In genomic region chr17:4412933-4413831, GRCh38 we compare ENCODE assay signal across 7 cellular contexts. TPM values are rescaled to one million over a fixed set of nuclear protein-coding genes. Genes with fewer than 3 reads are reported as not detected.
A peak's percentile ranks its signal among the peaks of the same experiment; 100 is the strongest.
DNase-seq lines count a peak whose midpoint lies in the region; ATAC-seq and TF ChIP-seq lines count a peak whose summit lies in the region.

No MANE protein-coding gene starts in this region.

- H3K27ac Mint-ChIP-seq in naive B cell, result peak overlapping the region in 2 of 6 donors; percentile 74 to 91

- CTCF ChIA-PET in PC-9 (lab: Charles Lee), result interaction anchor here (1.2 to 1.7 kb wide), 2 partner anchors 198 to 213 kb away, joined by 3 to 15 read pairs; no protein-coding TSS in a partner anchor

- H3K9me3 ChIP-seq in PC-9 (ENCODE audit: insufficient read depth, low read depth), result no peaks in the 10 kb centered on the region

- no peak overlapping the region for H3K27ac ChIP-seq in KMS-11
- no peak overlapping the region for H3K27ac ChIP-seq in PC-9

- peak overlapping the region in 6 of 8 donors; percentile 5 to 64 (median 54) for H3K4me3 Mint-ChIP-seq in naive B cell

- TF ChIP-seq CTCF in KMS-11 (conservative IDR thresholded peaks at IDR 0.05; ENCODE audit: low read depth, low read length) (peak; percentile 74), PC-9 (conservative IDR thresholded peaks at IDR 0.05) (peak; percentile 97)

- TF ChIP-seq POLR2A in erythroblast (IDR thresholded peaks at IDR 0.05; ENCODE audit: low read length), result no peak

- H3F3A ChIP-seq in PC-9 (ENCODE audit: insufficient read depth, low read depth), result no peaks in the 10 kb centered on the region

- no peak overlapping the region for H3K9ac ChIP-seq in KMS-11

- H3K79me2 ChIP-seq in KMS-11 (ENCODE audit: insufficient read depth, low read depth) (no peaks in the 10 kb centered on the region), PC-9 (ENCODE audit: low read depth) (no peaks in the 10 kb centered on the region)

- H3K27me3 ChIP-seq in KMS-11 (ENCODE audit: insufficient read depth, low read depth) (no peaks in the 10 kb centered on the region), PC-9 (ENCODE audit: insufficient read depth, low read depth) (no peaks in the 10 kb centered on the region)

- H4K20me1 ChIP-seq in KMS-11 (ENCODE audit: insufficient read depth), result no peaks in the 10 kb centered on the region
- no peaks in the 10 kb centered on the region for H4K20me1 ChIP-seq in PC-9 (ENCODE audit: insufficient read depth)

- H3K36me3 Mint-ChIP-seq in naive B cell, result no peaks in the 10 kb centered on the region

- peak; percentile 80 to 91 for DNase-seq in PC-9
- peak; percentile 85 for DNase-seq in activated T-cell treated with anti-CD3 and anti-CD28 coated beads for 24 hours (ENCODE audit: low read depth)
- peak; percentile 84 to 92 for DNase-seq in erythroblast (lab: John Stamatoyannopoulos, UW)
- peak; percentile 81 for DNase-seq in naive B cell
- DNase-seq in stimulated activated CD8-positive, alpha-beta memory T cell treated with anti-CD3 and anti-CD28 coated beads, Interleukin-7, amount 100 ng/mL, for 1 hour (ENCODE audit: low read depth in 2 of 2), result peak; percentile 78 to 90

- no peaks in the 10 kb centered on the region for H3K9me3 Mint-ChIP-seq in naive B cell

- H3K4me3 ChIP-seq in KMS-11 (IDR thresholded peaks at IDR 0.05; ENCODE audit: insufficient read depth, low read depth, low read length) (no peak overlapping the region), PC-9 (no peak overlapping the region)

- BruUV-seq in PC-9 (replicated peaks; lab: Mats Ljungman, UMichigan), result no TSS peak

- intact Hi-C loops in PC-9 (cut with micrococcal nuclease; ENCODE audit: unreplicated experiment), result loop anchor here (1.0 to 5.0 kb wide), 5 partner anchors 109 to 551 kb away; partner anchors contain the start of gene ANKFY1

- H3K4me2 ChIP-seq in KMS-11 (no peak overlapping the region), PC-9 (peak overlapping the region; percentile 51)

- H3K4me1 Mint-ChIP-seq in naive B cell, result peaks cover 5 to 9% (median 6%) of the 10 kb centered on the region in 3 donors

- H3K36me3 ChIP-seq in KMS-11 (ENCODE audit: insufficient read depth), result no peaks in the 10 kb centered on the region
- no peaks in the 10 kb centered on the region for H3K36me3 ChIP-seq in PC-9 (ENCODE audit: low read depth)

- ATAC-seq in GM18511 (IDR thresholded peaks at IDR 0.05; ENCODE audit: unreplicated experiment) (peak; percentile 55), naive B cell (ENCODE audit: low read depth in 2 of 2) (peak; percentile 98 to 99)

- H2AFZ ChIP-seq in KMS-11 (ENCODE audit: low read depth) (peak overlapping the region; percentile 50; the same call in 1 of the 2 replicates), PC-9 (peak overlapping the region; percentile 10)

- no peaks in the 10 kb centered on the region for H3K27me3 Mint-ChIP-seq in naive B cell

- H3K9me2 ChIP-seq in PC-9 (ENCODE audit: insufficient read depth), result no peaks in the 10 kb centered on the region

- POLR2A ChIA-PET in PC-9 (lab: Charles Lee; ENCODE audit: unreplicated experiment), result no interaction called here

- H3K4me1 ChIP-seq in KMS-11 (ENCODE audit: low read depth, poor library complexity, severe bottlenecking) (peaks cover 4% of the 10 kb centered on the region), PC-9 (replicated peaks; ENCODE audit: insufficient read depth) (peaks cover 2% of the 10 kb centered on the region; the same call in 1 of the 2 replicates)

RNA-seq across cellular contexts. Expression of gene SPNS3, which starts 20.6 kb away (rescaled TPM):
- 14.8 and 15.9 TPM in 2 replicates for total RNA-seq in PC-9 (2021)
- polyA plus RNA-seq in naive B cell (ENCODE audit: low read depth in 6 of 6), result 1 to 10 TPM in 2 of 6 donors, under 1 TPM in 3, not detected in 1; 0.36 to 1.3 (median 0.59) TPM

RNA-seq across cellular contexts. Expression of gene UBE2G1, which starts 46.7 kb away (rescaled TPM):
- total RNA-seq in PC-9 (2021), result 104 and 111 TPM in 2 replicates
- 10 to 100 TPM; 50.7 to 87.5 (median 59.0) TPM for polyA plus RNA-seq in naive B cell (ENCODE audit: low read depth in 6 of 6)
